ENCODE assay signal across 1 cellular context in the genomic region with DNA sequence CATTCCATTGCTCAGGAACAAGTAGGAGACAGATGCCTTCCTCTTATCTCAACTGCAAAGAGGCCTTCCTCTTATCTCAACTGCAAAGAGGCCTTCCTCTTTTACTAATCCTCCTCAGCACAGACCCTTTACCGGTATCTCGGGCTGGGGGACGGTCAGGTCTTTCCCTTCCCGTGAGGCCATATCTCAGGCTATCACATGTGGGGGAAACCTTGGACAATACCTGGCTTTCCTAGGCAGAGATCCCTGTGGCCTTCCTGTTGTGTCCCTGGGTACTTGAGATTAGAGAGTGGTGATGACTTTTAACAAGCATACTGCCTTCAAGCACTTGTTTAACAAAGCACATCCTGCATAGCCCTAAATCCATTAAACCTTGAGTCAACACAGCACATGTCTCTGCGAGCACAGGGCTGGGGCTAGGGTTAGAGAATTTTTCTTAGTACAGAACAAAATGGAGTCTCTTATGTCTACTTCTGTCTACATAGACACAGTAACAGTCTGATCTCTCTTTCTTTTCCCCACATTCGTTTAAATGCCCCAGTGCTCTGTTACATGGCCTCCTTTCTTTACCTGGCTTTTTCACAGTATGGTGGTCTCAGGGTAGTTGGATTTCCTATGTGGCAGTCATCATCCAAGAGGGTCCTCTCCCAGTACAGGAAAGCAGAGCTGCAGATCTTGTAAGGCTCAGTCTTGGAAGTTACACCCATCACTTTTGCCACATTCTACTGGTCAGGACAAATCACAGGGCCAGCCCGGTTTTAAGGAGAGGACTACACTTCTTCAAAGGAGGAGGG.
TF ChIP-seq lines count a peak whose summit lies in the region.

No MANE protein-coding gene starts in this region.

TF ChIP-seq in K562, 482 proteins besides CTCF, POLR2A, EP300 and RAD21 (continued from another document and continues in another):
- TF ChIP-seq ATF4 (CRISPR knock-in tag; IDR thresholded peaks at IDR 0.05) = peak; percentile 94
- TF ChIP-seq ZNF398 (CRISPR knock-in tag; IDR thresholded peaks at IDR 0.05) = peak; percentile 96
- peak; percentile 94 for TF ChIP-seq ZNF140 (CRISPR knock-in tag; IDR thresholded peaks at IDR 0.05)
- TF ChIP-seq, protein P1, sequence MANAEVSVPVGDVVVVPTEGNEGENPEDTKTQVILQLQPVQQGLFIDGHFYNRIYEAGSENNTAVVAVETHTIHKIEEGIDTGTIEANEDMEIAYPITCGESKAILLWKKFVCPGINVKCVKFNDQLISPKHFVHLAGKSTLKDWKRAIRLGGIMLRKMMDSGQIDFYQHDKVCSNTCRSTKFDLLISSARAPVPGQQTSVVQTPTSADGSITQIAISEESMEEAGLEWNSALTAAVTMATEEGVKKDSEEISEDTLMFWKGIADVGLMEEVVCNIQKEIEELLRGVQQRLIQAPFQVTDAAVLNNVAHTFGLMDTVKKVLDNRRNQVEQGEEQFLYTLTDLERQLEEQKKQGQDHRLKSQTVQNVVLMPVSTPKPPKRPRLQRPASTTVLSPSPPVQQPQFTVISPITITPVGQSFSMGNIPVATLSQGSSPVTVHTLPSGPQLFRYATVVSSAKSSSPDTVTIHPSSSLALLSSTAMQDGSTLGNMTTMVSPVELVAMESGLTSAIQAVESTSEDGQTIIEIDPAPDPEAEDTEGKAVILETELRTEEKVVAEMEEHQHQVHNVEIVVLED (CRISPR knock-in tag; IDR thresholded peaks at IDR 0.05) = peak; percentile 84
- TF ChIP-seq, protein P2, sequence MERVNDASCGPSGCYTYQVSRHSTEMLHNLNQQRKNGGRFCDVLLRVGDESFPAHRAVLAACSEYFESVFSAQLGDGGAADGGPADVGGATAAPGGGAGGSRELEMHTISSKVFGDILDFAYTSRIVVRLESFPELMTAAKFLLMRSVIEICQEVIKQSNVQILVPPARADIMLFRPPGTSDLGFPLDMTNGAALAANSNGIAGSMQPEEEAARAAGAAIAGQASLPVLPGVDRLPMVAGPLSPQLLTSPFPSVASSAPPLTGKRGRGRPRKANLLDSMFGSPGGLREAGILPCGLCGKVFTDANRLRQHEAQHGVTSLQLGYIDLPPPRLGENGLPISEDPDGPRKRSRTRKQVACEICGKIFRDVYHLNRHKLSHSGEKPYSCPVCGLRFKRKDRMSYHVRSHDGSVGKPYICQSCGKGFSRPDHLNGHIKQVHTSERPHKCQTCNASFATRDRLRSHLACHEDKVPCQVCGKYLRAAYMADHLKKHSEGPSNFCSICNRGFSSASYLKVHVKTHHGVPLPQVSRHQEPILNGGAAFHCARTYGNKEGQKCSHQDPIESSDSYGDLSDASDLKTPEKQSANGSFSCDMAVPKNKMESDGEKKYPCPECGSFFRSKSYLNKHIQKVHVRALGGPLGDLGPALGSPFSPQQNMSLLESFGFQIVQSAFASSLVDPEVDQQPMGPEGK (CRISPR knock-in tag; IDR thresholded peaks at IDR 0.05; ENCODE audit: borderline replicate concordance) = peak; percentile 96
- TF ChIP-seq TEAD1 (CRISPR knock-in tag; IDR thresholded peaks at IDR 0.05) = peak; percentile 94 to 99
- TF ChIP-seq ZSCAN32 (CRISPR knock-in tag; IDR thresholded peaks at IDR 0.05) = peak; percentile 97
- peak; percentile 87 for TF ChIP-seq ZNF274 (IDR thresholded peaks at IDR 0.05; ENCODE audit: borderline replicate concordance, low read depth, low read length)
- TF ChIP-seq TEAD2 (tag; IDR thresholded peaks at IDR 0.05) = peak; percentile 93
- TF ChIP-seq CHCHD3 (CRISPR knock-in tag; IDR thresholded peaks at IDR 0.05) = peak; percentile 80; the same call in 1 of the 2 replicates
- TF ChIP-seq, protein P3, sequence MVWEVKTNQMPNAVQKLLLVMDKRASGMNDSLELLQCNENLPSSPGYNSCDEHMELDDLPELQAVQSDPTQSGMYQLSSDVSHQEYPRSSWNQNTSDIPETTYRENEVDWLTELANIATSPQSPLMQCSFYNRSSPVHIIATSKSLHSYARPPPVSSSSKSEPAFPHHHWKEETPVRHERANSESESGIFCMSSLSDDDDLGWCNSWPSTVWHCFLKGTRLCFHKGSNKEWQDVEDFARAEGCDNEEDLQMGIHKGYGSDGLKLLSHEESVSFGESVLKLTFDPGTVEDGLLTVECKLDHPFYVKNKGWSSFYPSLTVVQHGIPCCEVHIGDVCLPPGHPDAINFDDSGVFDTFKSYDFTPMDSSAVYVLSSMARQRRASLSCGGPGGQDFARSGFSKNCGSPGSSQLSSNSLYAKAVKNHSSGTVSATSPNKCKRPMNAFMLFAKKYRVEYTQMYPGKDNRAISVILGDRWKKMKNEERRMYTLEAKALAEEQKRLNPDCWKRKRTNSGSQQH (CRISPR knock-in tag; IDR thresholded peaks at IDR 0.05) = peak; percentile 96
- peak; percentile 73 for TF ChIP-seq ELF1 (tag; IDR thresholded peaks at IDR 0.05)
- TF ChIP-seq ZNF561 (CRISPR knock-in tag; conservative IDR thresholded peaks at IDR 0.05) = peak; percentile 95
- peak in 1 of 2 experiments; percentile 25 for TF ChIP-seq E2F6 (IDR thresholded peaks at IDR 0.05; ENCODE audit: borderline replicate concordance in 1 of 2, extremely low read depth in 1 of 2, insufficient read depth in 1 of 2, insufficient read length in 1 of 2, low read depth in 1 of 2, low read length in 1 of 2, poor library complexity in 1 of 2, severe bottlenecking in 1 of 2)
- TF ChIP-seq, protein P4, sequence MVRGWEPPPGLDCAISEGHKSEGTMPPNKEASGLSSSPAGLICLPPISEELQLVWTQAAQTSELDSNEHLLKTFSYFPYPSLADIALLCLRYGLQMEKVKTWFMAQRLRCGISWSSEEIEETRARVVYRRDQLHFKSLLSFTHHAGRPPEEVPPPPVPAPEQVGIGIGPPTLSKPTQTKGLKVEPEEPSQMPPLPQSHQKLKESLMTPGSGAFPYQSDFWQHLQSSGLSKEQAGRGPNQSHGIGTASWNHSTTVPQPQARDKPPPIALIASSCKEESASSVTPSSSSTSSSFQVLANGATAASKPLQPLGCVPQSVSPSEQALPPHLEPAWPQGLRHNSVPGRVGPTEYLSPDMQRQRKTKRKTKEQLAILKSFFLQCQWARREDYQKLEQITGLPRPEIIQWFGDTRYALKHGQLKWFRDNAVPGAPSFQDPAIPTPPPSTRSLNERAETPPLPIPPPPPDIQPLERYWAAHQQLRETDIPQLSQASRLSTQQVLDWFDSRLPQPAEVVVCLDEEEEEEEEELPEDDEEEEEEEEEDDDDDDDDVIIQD (CRISPR knock-in tag; IDR thresholded peaks at IDR 0.05) = peak; percentile 98
- TF ChIP-seq ARID3B (CRISPR knock-in tag; IDR thresholded peaks at IDR 0.05; ENCODE audit: borderline replicate concordance) = peak; percentile 98
- peak; percentile 96 for TF ChIP-seq E2F3 (CRISPR knock-in tag; IDR thresholded peaks at IDR 0.05)
- peak; percentile 67 for TF ChIP-seq TAF9B (IDR thresholded peaks at IDR 0.05; ENCODE audit: partially characterized antibody)
- TF ChIP-seq RHOXF2B (CRISPR knock-in tag; conservative IDR thresholded peaks at IDR 0.05) = peak; percentile 97
- TF ChIP-seq CBX5 (IDR thresholded peaks at IDR 0.05; ENCODE audit: borderline replicate concordance, low read depth) = 0 out of 2 replicates have a peak, but pooled peaks have one; percentile 21
- TF ChIP-seq SMARCE1 (IDR thresholded peaks at IDR 0.05) = peak; percentile 100
- peak; percentile 97 for TF ChIP-seq NCOA1 (IDR thresholded peaks at IDR 0.05; ENCODE audit: low read depth)
- peak; percentile 64; the same call in 1 of the 2 replicates for TF ChIP-seq ARID3A (IDR thresholded peaks at IDR 0.05; ENCODE audit: borderline replicate concordance, low read depth, low read length)
- TF ChIP-seq NCOR1 (IDR thresholded peaks at IDR 0.05) = peak; percentile 100
- TF ChIP-seq, protein P5, sequence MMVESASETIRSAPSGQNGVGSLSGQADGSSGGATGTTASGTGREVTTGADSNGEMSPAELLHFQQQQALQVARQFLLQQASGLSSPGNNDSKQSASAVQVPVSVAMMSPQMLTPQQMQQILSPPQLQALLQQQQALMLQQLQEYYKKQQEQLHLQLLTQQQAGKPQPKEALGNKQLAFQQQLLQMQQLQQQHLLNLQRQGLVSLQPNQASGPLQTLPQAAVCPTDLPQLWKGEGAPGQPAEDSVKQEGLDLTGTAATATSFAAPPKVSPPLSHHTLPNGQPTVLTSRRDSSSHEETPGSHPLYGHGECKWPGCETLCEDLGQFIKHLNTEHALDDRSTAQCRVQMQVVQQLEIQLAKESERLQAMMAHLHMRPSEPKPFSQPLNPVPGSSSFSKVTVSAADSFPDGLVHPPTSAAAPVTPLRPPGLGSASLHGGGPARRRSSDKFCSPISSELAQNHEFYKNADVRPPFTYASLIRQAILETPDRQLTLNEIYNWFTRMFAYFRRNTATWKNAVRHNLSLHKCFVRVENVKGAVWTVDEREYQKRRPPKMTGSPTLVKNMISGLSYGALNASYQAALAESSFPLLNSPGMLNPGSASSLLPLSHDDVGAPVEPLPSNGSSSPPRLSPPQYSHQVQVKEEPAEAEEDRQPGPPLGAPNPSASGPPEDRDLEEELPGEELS (CRISPR knock-in tag; IDR thresholded peaks at IDR 0.05; ENCODE audit: borderline replicate concordance) = 0 out of 2 replicates have a peak, but pooled peaks have one; percentile 30
- TF ChIP-seq CTBP1 (IDR thresholded peaks at IDR 0.05; ENCODE audit: borderline replicate concordance) = peak; percentile 100
- TF ChIP-seq NCOA4 (IDR thresholded peaks at IDR 0.05; ENCODE audit: partially characterized antibody) = peak; percentile 96
- TF ChIP-seq DDX20 (tag; IDR thresholded peaks at IDR 0.05; ENCODE audit: low read depth) = peak; percentile 99
- 0 out of 2 replicates have a peak, but pooled peaks have one; percentile 25 for TF ChIP-seq ZNF740 (CRISPR knock-in tag; IDR thresholded peaks at IDR 0.05)
- TF ChIP-seq ZNF740 (tag; IDR thresholded peaks at IDR 0.05) = peak in 1 of 2 experiments; percentile 97; a peak in 3 of 4 replicates
